In the genomic region with DNA sequence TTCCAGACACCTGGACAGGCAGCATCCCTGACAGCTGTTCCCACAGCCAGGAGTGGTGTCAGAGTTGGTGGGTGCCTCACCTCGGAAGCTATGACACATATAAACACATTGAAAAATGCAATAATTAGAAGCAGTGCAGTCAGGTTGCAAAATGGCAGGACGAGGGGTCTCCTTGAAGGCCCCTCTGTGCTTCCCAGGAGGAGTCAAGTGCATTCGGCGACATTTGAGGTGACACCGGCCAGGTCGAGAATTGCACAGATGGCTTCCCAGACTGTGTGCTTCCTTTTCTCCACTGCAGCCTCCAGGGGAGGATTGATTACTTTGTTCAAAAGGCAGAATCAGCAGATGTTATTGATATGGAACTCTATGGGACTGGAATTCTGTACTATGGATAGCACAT, we compare ENCODE assay signal across 11 cellular contexts.
A peak's percentile ranks its signal among the peaks of the same experiment; 100 is the strongest.
DNase-seq lines count a peak whose midpoint lies in the region; ATAC-seq, FAIRE-seq and TF ChIP-seq lines count a peak whose summit lies in the region.
"Had no signal": no experiment of that assay in that cellular context is flagged by ENCODE, and none has a peak within 500 bp of the region (broad histone marks: within the 10 kb centered on the region; RNA-seq: fewer than 3 reads in every experiment).

No MANE protein-coding gene starts in this region.

- H3K4me2 ChIP-seq in GM23338 (no peak overlapping the region), OCI-LY7 (ENCODE audit: low read length) (no peak overlapping the region), PC-9 (no peak overlapping the region)

- H3F3A ChIP-seq in GM23338 (replicated peaks; ENCODE audit: low read depth) (no peaks in the 10 kb centered on the region), PC-9 (ENCODE audit: insufficient read depth, low read depth) (no peaks in the 10 kb centered on the region)

- no peak overlapping the region for H3K4me3 ChIP-seq in GM23338
- no peak overlapping the region for H3K4me3 ChIP-seq in OCI-LY7 (ENCODE audit: low read depth, low read length, poor library complexity, severe bottlenecking)
- no peak overlapping the region for H3K4me3 ChIP-seq in esophagus muscularis mucosa
- no peak overlapping the region for H3K4me3 ChIP-seq in PC-9
- no peak overlapping the region for H3K4me3 ChIP-seq in lower lobe of right lung

- no peaks in the 10 kb centered on the region for H3K9me3 Mint-ChIP-seq in GM23338
- H3K9me3 Mint-ChIP-seq: HFFc6 had no signal

- CTCF ChIA-PET in OCI-LY7 (lab: Charles Lee; ENCODE audit: unreplicated experiment) (interaction anchor here (1.4 to 1.6 kb wide), 2 partner anchors 210 to 214 kb away, joined by 4 to 9 read pairs; no protein-coding TSS in a partner anchor), PC-9 (lab: Charles Lee) (interaction anchor here (1.1 to 1.5 kb wide), 2 partner anchors 214 to 410 kb away, joined by 6 to 13 read pairs; no protein-coding TSS in a partner anchor)

- peak overlapping the region; percentile 93 for H2AFZ ChIP-seq in GM23338
- peak overlapping the region; percentile 83; the same call in 1 of the 2 replicates for H2AFZ ChIP-seq in OCI-LY7 (ENCODE audit: low read length)
- no peak overlapping the region for H2AFZ ChIP-seq in PC-9

- DNase-seq in GM23338 (ENCODE audit: low spot score) (no peak), NCI-H2171 (lab: John Stamatoyannopoulos, UW) (peak; percentile 79), OCI-LY7 (ENCODE audit: low spot score) (no peak), esophagus muscularis mucosa (ENCODE audit: extremely low spot score) (peak; percentile 50), PC-9 (no peak), lower lobe of right lung (no peak), RCC 7860 (ENCODE audit: low spot score) (no peak)

- H3K27ac ChIP-seq in GM23338 (ENCODE audit: low read depth): no peak overlapping the region
- H3K27ac ChIP-seq in OCI-LY7 (ENCODE audit: low read depth, low read length, poor library complexity, severe bottlenecking): no peak overlapping the region
- H3K27ac ChIP-seq in esophagus muscularis mucosa (replicated peaks in 1 of 4): no peak overlapping the region
- no peak overlapping the region for H3K27ac ChIP-seq in PC-9
- H3K27ac ChIP-seq in lower lobe of right lung: no peak overlapping the region
- H3K27ac ChIP-seq: C4-2B had no signal

- no peaks in the 10 kb centered on the region for H3K36me3 Mint-ChIP-seq in GM23338 (ENCODE audit: low read depth)

- no TSS peak for BruUV-seq in OCI-LY7 (replicated peaks; lab: Mats Ljungman, UMichigan)
- no TSS peak for BruUV-seq in PC-9 (replicated peaks; lab: Mats Ljungman, UMichigan)

- intact Hi-C loops in OCI-LY7 (cut with micrococcal nuclease; ENCODE audit: unreplicated experiment) (loop anchor here (5.0 to 10.0 kb wide), 2 partner anchors 143 to 400 kb away; no protein-coding TSS in a partner anchor), esophagus muscularis mucosa (cut with DNase I) (loop anchor here (5.0 kb wide), 1 partner anchor 213 kb away; no protein-coding TSS in a partner anchor), PC-9 (cut with micrococcal nuclease; ENCODE audit: unreplicated experiment) (loop anchor here (2.0 to 10.0 kb wide), 2 partner anchors 214 to 580 kb away; no protein-coding TSS in a partner anchor), lower lobe of right lung (cut with DNase I) (no loop called here)

- 76% methylated on average over 6 of the region's 6 CpGs for WGBS in esophagus muscularis mucosa

- H4K20me1 ChIP-seq in GM23338 (replicated peaks; ENCODE audit: insufficient read depth) (no peaks in the 10 kb centered on the region), OCI-LY7 (ENCODE audit: insufficient read depth, low read length) (no peaks in the 10 kb centered on the region), PC-9 (ENCODE audit: insufficient read depth) (no peaks in the 10 kb centered on the region)

- H3K9me3 ChIP-seq in OCI-LY7 (ENCODE audit: low read length) (no peaks in the 10 kb centered on the region), esophagus muscularis mucosa (no peaks in the 10 kb centered on the region), PC-9 (ENCODE audit: insufficient read depth, low read depth) (no peaks in the 10 kb centered on the region), lower lobe of right lung (no peaks in the 10 kb centered on the region)

- ATAC-seq in GM23338 (no peak), GM18861 (IDR thresholded peaks at IDR 0.05; ENCODE audit: unreplicated experiment) (no peak), lower lobe of right lung (no peak)

- no peak overlapping the region for H3K27ac Mint-ChIP-seq in GM23338
- H3K27ac Mint-ChIP-seq: CD8-positive, alpha-beta memory T cell; HFFc6 had no signal

- TF ChIP-seq POLR2A in esophagus muscularis mucosa (IDR thresholded peaks at IDR 0.05; ENCODE audit: low read depth): no peak

- H3K27me3 Mint-ChIP-seq in GM23338 (ENCODE audit: insufficient read depth, low read depth, poor library complexity): no peaks in the 10 kb centered on the region

- H3K9me2 ChIP-seq in GM23338 (ENCODE audit: insufficient read depth): no peaks in the 10 kb centered on the region
- H3K9me2 ChIP-seq in OCI-LY7 (ENCODE audit: insufficient read depth, low read length): no peaks in the 10 kb centered on the region
- H3K9me2 ChIP-seq in PC-9 (ENCODE audit: insufficient read depth): no peaks in the 10 kb centered on the region

- H3K4me1 ChIP-seq in GM23338 (ENCODE audit: insufficient read depth): no peaks in the 10 kb centered on the region
- no peaks in the 10 kb centered on the region for H3K4me1 ChIP-seq in OCI-LY7 (ENCODE audit: insufficient read depth, low read length, poor library complexity, severe bottlenecking)
- H3K4me1 ChIP-seq in esophagus muscularis mucosa: no peaks in the 10 kb centered on the region
- H3K4me1 ChIP-seq in PC-9 (replicated peaks; ENCODE audit: insufficient read depth): no peaks in the 10 kb centered on the region
- H3K4me1 ChIP-seq in lower lobe of right lung: no peaks in the 10 kb centered on the region

- no peak for TF ChIP-seq CTCF in GM23338 (conservative IDR thresholded peaks at IDR 0.05; ENCODE audit: low read depth in 2 of 2)
- no peak for TF ChIP-seq CTCF in OCI-LY7 (conservative IDR thresholded peaks at IDR 0.05; ENCODE audit: low read length)
- TF ChIP-seq CTCF in esophagus muscularis mucosa (IDR thresholded peaks at IDR 0.05): no peak
- TF ChIP-seq CTCF in PC-9 (conservative IDR thresholded peaks at IDR 0.05): no peak
- TF ChIP-seq CTCF in lower lobe of right lung (IDR thresholded peaks at IDR 0.05): no peak

- H3K27me3 ChIP-seq in GM23338 (ENCODE audit: insufficient read depth) (no peaks in the 10 kb centered on the region), esophagus muscularis mucosa (peaks cover 0 to 17% (median 0%) of the 10 kb centered on the region in 4 donors), PC-9 (ENCODE audit: insufficient read depth, low read depth) (peaks cover 61% of the 10 kb centered on the region), lower lobe of right lung (ENCODE audit: low read depth) (no peaks in the 10 kb centered on the region)

- H3K4me3 Mint-ChIP-seq in GM23338: no peak overlapping the region
- H3K4me3 Mint-ChIP-seq: CD8-positive, alpha-beta memory T cell; HFFc6 had no signal

- POLR2A ChIA-PET in OCI-LY7 (lab: Charles Lee): no interaction called here
- POLR2A ChIA-PET in PC-9 (lab: Charles Lee; ENCODE audit: unreplicated experiment): no interaction called here

- no peaks in the 10 kb centered on the region for H3K79me2 ChIP-seq in GM23338 (replicated peaks; ENCODE audit: insufficient read depth)
- H3K79me2 ChIP-seq in OCI-LY7 (ENCODE audit: insufficient read depth, low read depth, low read length): no peaks in the 10 kb centered on the region
- no peaks in the 10 kb centered on the region for H3K79me2 ChIP-seq in PC-9 (ENCODE audit: low read depth)

- no peak for FAIRE-seq in RCC 7860 (lab: Jason Lieb, UNC)

- H3K36me3 ChIP-seq in GM23338 (ENCODE audit: insufficient read depth): no peaks in the 10 kb centered on the region
- H3K36me3 ChIP-seq in OCI-LY7 (ENCODE audit: insufficient read depth, low read length): no peaks in the 10 kb centered on the region
- no peaks in the 10 kb centered on the region for H3K36me3 ChIP-seq in esophagus muscularis mucosa
- no peaks in the 10 kb centered on the region for H3K36me3 ChIP-seq in PC-9 (ENCODE audit: low read depth)
- no peaks in the 10 kb centered on the region for H3K36me3 ChIP-seq in lower lobe of right lung

- no peak for TF ChIP-seq EP300 in esophagus muscularis mucosa (IDR thresholded peaks at IDR 0.05)

- 0 out of 3 replicates have a peak, but pooled peaks cover 3% of the 10 kb centered on the region for H3K4me1 Mint-ChIP-seq in GM23338
- H3K4me1 Mint-ChIP-seq: CD8-positive, alpha-beta memory T cell had no signal

TF ChIP-seq in GM23338, 12 proteins besides CTCF, POLR2A, EP300 and RAD21 (continues in another document):
- no peak for TF ChIP-seq EZH2phosphoT487 (IDR thresholded peaks at IDR 0.05; ENCODE audit: unreplicated experiment)
- no peak for TF ChIP-seq CREB1 (CRISPR knock-in tag; IDR thresholded peaks at IDR 0.05; ENCODE audit: low read depth)
- no peak for TF ChIP-seq NANOG (IDR thresholded peaks at IDR 0.05; ENCODE audit: borderline replicate concordance)
- TF ChIP-seq ZNF114 (CRISPR knock-in tag; IDR thresholded peaks at IDR 0.05): no peak
- TF ChIP-seq STAT1 (IDR thresholded peaks at IDR 0.05; ENCODE audit: unreplicated experiment): no peak
- TF ChIP-seq ZNF331 (CRISPR knock-in tag; IDR thresholded peaks at IDR 0.05; ENCODE audit: low read depth): no peak
- TF ChIP-seq, protein P1, sequence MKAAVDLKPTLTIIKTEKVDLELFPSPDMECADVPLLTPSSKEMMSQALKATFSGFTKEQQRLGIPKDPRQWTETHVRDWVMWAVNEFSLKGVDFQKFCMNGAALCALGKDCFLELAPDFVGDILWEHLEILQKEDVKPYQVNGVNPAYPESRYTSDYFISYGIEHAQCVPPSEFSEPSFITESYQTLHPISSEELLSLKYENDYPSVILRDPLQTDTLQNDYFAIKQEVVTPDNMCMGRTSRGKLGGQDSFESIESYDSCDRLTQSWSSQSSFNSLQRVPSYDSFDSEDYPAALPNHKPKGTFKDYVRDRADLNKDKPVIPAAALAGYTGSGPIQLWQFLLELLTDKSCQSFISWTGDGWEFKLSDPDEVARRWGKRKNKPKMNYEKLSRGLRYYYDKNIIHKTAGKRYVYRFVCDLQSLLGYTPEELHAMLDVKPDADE (IDR thresholded peaks at IDR 0.05): no peak

Comparison
In these comparisons a context has a peak if more than half of its experiments do, and no peak if none do; other contexts are left out.
1. DNase-seq: peak in NCI-H2171 (single experiment) and esophagus muscularis mucosa (single experiment); none in GM23338 (single experiment), OCI-LY7 (single experiment), PC-9 (0 of 2), lower lobe of right lung (single experiment) and RCC 7860 (single experiment).